Comparison of ENCODE assay signal across 10 cellular contexts in genomic region chr10:124728830-124729661, GRCh38. TPM values are rescaled to one million over a fixed set of nuclear protein-coding genes. Genes with fewer than 3 reads are reported as not detected.
DNase-seq lines count a peak whose midpoint lies in the region; ATAC-seq, FAIRE-seq and TF ChIP-seq lines count a peak whose summit lies in the region.
"Had no signal": no experiment of that assay in that cellular context is flagged by ENCODE, and none has a peak within 500 bp of the region (broad histone marks: within the 10 kb centered on the region; RNA-seq: fewer than 3 reads in every experiment).

No MANE protein-coding gene starts in this region.

- DNase-seq in AML-193 (lab: John Stamatoyannopoulos, UW), result peak; percentile 43 to 48
- no peak for DNase-seq in MM.1S
- no peak for DNase-seq in GM12878 (ENCODE audit: low read depth, low spot score)
- DNase-seq in naive thymus-derived CD8-positive, alpha-beta T cell, result no peak
- DNase-seq in frontal cortex (ENCODE audit: low spot score in 2 of 2), result no peak
- no peak for DNase-seq in stimulated activated CD4-positive, alpha-beta T cell treated with anti-CD3 and anti-CD28 coated beads, Interleukin-4, amount 100 ng/mL, for 4 hours
- DNase-seq in Ammon's horn (ENCODE audit: low spot score), result no peak
- no peak for DNase-seq in retina
- DNase-seq: Calu3 had no signal

- peaks cover 78% of the 10 kb centered on the region for H3K79me2 ChIP-seq in MM.1S (ENCODE audit: low read length)
- H3K79me2 ChIP-seq in GM12878 (ENCODE audit: control insufficient read depth, insufficient read depth, low read length), result peaks cover 33% of the 10 kb centered on the region

- no peaks in the 10 kb centered on the region for H3K9me3 Mint-ChIP-seq in naive thymus-derived CD8-positive, alpha-beta T cell

- BruUV-seq in GM12878 (replicated peaks; lab: Mats Ljungman, UMichigan), result no TSS peak

- H3K36me3 ChIP-seq in MM.1S (replicated peaks; ENCODE audit: insufficient read depth, low read length), result no peaks in the 10 kb centered on the region
- peaks cover 2 to 6% of the 10 kb centered on the region in 2 experiments; a peak in 2 of 4 replicates for H3K36me3 ChIP-seq in GM12878 (ENCODE audit: control insufficient read depth in 2 of 2, insufficient read depth in 2 of 2, low read length in 1 of 2)

- H3K4me2 ChIP-seq in MM.1S (ENCODE audit: low read depth, low read length) (peak overlapping the region; percentile 14; the same call in 1 of the 2 replicates), GM12878 (ENCODE audit: control insufficient read depth, insufficient read depth) (peak overlapping the region; percentile 40)

- H3F3A ChIP-seq in MM.1S (ENCODE audit: insufficient read depth, low read length), result peaks cover 27% of the 10 kb centered on the region

- SMC1A ChIA-PET in GM12878 (lab: Charles Lee; ENCODE audit: uncharacterized antibody, unreplicated experiment), result interaction anchor here (1.0 to 21.7 kb wide), 7 partner anchors 10 to 82 kb away, joined by 3 to 351 read pairs (median 6); no protein-coding TSS in a partner anchor

- no peak for TF ChIP-seq EP300 in GM12878 (IDR thresholded peaks at IDR 0.05; ENCODE audit: borderline replicate concordance in 1 of 2, control insufficient read depth in 1 of 2, low read depth in 2 of 2, low read length in 2 of 2)

- POLR2A ChIA-PET in GM12878 (lab: Charles Lee), result interaction anchor here (1.0 to 2.1 kb wide), 3 partner anchors 10 to 32 kb away, joined by 5 to 8 read pairs (median 8); no protein-coding TSS in a partner anchor
- POLR2A ChIA-PET in naive thymus-derived CD8-positive, alpha-beta T cell (lab: Charles Lee), result interaction anchor here (0.6 to 3.9 kb wide), 11 partner anchors 8 to 94 kb away, joined by 3 to 33 read pairs (median 3); no protein-coding TSS in a partner anchor

- TF ChIP-seq CTCF in MM.1S (IDR thresholded peaks at IDR 0.05; ENCODE audit: low read length), result no peak
- TF ChIP-seq CTCF in GM12878 (IDR thresholded peaks at IDR 0.05 in 2 of 3, conservative IDR thresholded peaks at IDR 0.05 in 1 of 3; ENCODE audit: control insufficient read depth in 2 of 3, extremely low read depth in 1 of 3, insufficient read depth in 1 of 3, low read depth in 3 of 3, low read length in 3 of 3), result no peak

- RAD21 ChIA-PET in GM12878 (lab: Charles Lee; ENCODE audit: unreplicated experiment), result interaction anchor here (1.2 to 5.2 kb wide), 5 partner anchors 10 to 40 kb away, joined by 3 to 51 read pairs (median 9); no protein-coding TSS in a partner anchor

- H3K27ac ChIP-seq in MM.1S (ENCODE audit: low read length) (peak overlapping the region; percentile 58; the same call in 1 of the 2 replicates), GM12878 (ENCODE audit: control insufficient read depth, insufficient read depth) (peak overlapping the region; percentile 47)

- CTCF ChIA-PET in GM12878 (lab: Yijun Ruan, JAX), result interaction anchor here (0.9 to 21.9 kb wide), 3 partner anchors 10 to 26 kb away, joined by 3 to 319 read pairs (median 14); no protein-coding TSS in a partner anchor

- ATAC-seq in GM12878, result no peak
- ATAC-seq in naive thymus-derived CD8-positive, alpha-beta T cell, result peak in 1 of 2 donors; percentile 19

- peaks cover 0 to 8% (median 0%) of the 10 kb centered on the region in 3 donors for H3K36me3 Mint-ChIP-seq in naive thymus-derived CD8-positive, alpha-beta T cell

- 16% methylated on average over 8 of the region's 8 CpGs for WGBS in GM12878 (ENCODE audit: insufficient coverage, insufficient replicate concordance, low lambda C conversion rate, missing lambda C conversion rate)

- H3K27ac Mint-ChIP-seq in naive thymus-derived CD8-positive, alpha-beta T cell, result peak overlapping the region; percentile 64 to 95 (median 93)

- TF ChIP-seq POLR2A in GM12878 (IDR thresholded peaks at IDR 0.05; ENCODE audit: low read depth, low read length), result no peak

- H3K4me3 ChIP-seq in MM.1S (ENCODE audit: low read length), result no peak overlapping the region
- no peak overlapping the region for H3K4me3 ChIP-seq in GM12878

- H2AFZ ChIP-seq in MM.1S (ENCODE audit: low read length), result no peak overlapping the region
- no peak overlapping the region for H2AFZ ChIP-seq in GM12878 (ENCODE audit: control insufficient read depth, low read depth, low read length)

- H3K27me3 Mint-ChIP-seq in naive thymus-derived CD8-positive, alpha-beta T cell, result no peaks in the 10 kb centered on the region

- FAIRE-seq in GM12878 (lab: Jason Lieb, UNC) (no peak), frontal cortex (lab: Jason Lieb, UNC) (no peak)
- FAIRE-seq: keratinocyte had no signal

- in situ Hi-C loops in GM12878 (cut with MboI), result loop anchor here (10.0 kb wide), 1 partner anchor 1334 kb away; no protein-coding TSS in a partner anchor

- H3K27me3 ChIP-seq in MM.1S (replicated peaks; ENCODE audit: insufficient read depth, low read length) (no peaks in the 10 kb centered on the region), GM12878 (replicated peaks in 1 of 2; ENCODE audit: control insufficient read depth in 2 of 2, insufficient read depth in 2 of 2, low read length in 1 of 2) (no peaks in the 10 kb centered on the region)

- no peaks in the 10 kb centered on the region for H3K9me2 ChIP-seq in MM.1S (replicated peaks; ENCODE audit: insufficient read depth, low read length)

- no peak for TF ChIP-seq RAD21 in GM12878 (IDR thresholded peaks at IDR 0.05; ENCODE audit: insufficient read depth, low read depth, low read length)

- peaks cover 30 to 100% (median 82%) of the 10 kb centered on the region in 4 donors for H3K4me1 Mint-ChIP-seq in naive thymus-derived CD8-positive, alpha-beta T cell

- H4K20me1 ChIP-seq in MM.1S (ENCODE audit: insufficient read depth, low read length) (no peaks in the 10 kb centered on the region), GM12878 (ENCODE audit: control insufficient read depth, insufficient read depth) (no peaks in the 10 kb centered on the region)

- H3K9ac ChIP-seq in MM.1S (ENCODE audit: low read length) (peak overlapping the region; percentile 6; the same call in 1 of the 2 replicates), GM12878 (ENCODE audit: control insufficient read depth, insufficient read depth, low read length) (no peak overlapping the region)

- intact Hi-C loops in GM12878 (cut with micrococcal nuclease; ENCODE audit: unreplicated experiment), result no loop called here

- H3K4me3 Mint-ChIP-seq in naive thymus-derived CD8-positive, alpha-beta T cell, result peak overlapping the region; percentile 48 to 83 (median 78)

- H3K4me1 ChIP-seq in MM.1S (ENCODE audit: low read length) (peaks cover 62% of the 10 kb centered on the region), GM12878 (ENCODE audit: control insufficient read depth, insufficient read depth, low read length) (peaks cover 62% of the 10 kb centered on the region)

- H3K9me3 ChIP-seq in MM.1S (replicated peaks; ENCODE audit: insufficient read depth, low read length) (no peaks in the 10 kb centered on the region), GM12878 (replicated peaks; ENCODE audit: control insufficient read depth, insufficient read depth, low read length) (no peaks in the 10 kb centered on the region)

TF ChIP-seq in GM12878, 131 proteins besides CTCF, POLR2A, EP300 and RAD21:
- no peak for TF ChIP-seq HDAC2 (IDR thresholded peaks at IDR 0.05)
- no peak for TF ChIP-seq BACH1 (IDR thresholded peaks at IDR 0.05; ENCODE audit: borderline replicate concordance)
- no peak for TF ChIP-seq CREB1 (IDR thresholded peaks at IDR 0.05; ENCODE audit: low read depth)
- no peak for TF ChIP-seq FOXK2 (IDR thresholded peaks at IDR 0.05)
- no peak for TF ChIP-seq CBX5 (IDR thresholded peaks at IDR 0.05; ENCODE audit: low read depth)
- no peak for TF ChIP-seq ZSCAN29 (IDR thresholded peaks at IDR 0.05)

RNA-seq across cellular contexts. Expression of gene FAM53B, which starts 15.1 kb away (rescaled TPM):
- total RNA-seq in GM12878 (2013; cell fraction: nucleolus; rRNA removed), result 50.5 and 56.5 TPM in 2 replicates
- total RNA-seq in GM12878 (2014; rRNA removed) (20.6 and 26.3 TPM in 2 replicates), GM12878 (2014; rRNA removed; fragmentation: Illumina TruSeq; extraction: Trizol) (9.8 and 12.2 TPM in 2 replicates), GM12878 (2021) (25.2 and 26.1 TPM in 2 replicates), frontal cortex (23.2 TPM)
- 3.7 TPM for polyA plus RNA-seq in GM12878 (2011; ENCODE audit: low read depth)
- polyA plus RNA-seq in GM12878 (2011; rRNA removed) (6.3 and 8.6 TPM in 2 replicates), GM12878 (2014; fragmentation: Illumina TruSeq; extraction: Trizol) (2.7 and 6.5 TPM in 2 replicates), GM12878 (2014; fragmentation: Nextera tagmentation; extraction: Ambion mirVana) (under 1 TPM; 0.05 to 0.16 TPM), GM12878 (2014; rRNA removed) (14.8 and 15.6 TPM in 2 replicates), GM12878 (2016; fragmentation: Nextera tagmentation; extraction: Ambion mirVana) (1 to 10 TPM; 4.9 to 7.7 TPM)
- 10.5 and 14.4 TPM in 2 replicates for polyA plus RNA-seq in GM12878 (2011; cell fraction: cytosol; rRNA removed)
- 14.4 and 19.5 TPM in 2 replicates for polyA plus RNA-seq in GM12878 (2011; cell fraction: nucleus; rRNA removed)
- polyA plus RNA-seq in GM12878 (2012), result 7.8 and 8.4 TPM in 2 replicates
- 15.6 and 28.6 TPM in 2 replicates for polyA minus RNA-seq in GM12878 (2011; rRNA and poly(A)+ RNA removed)
- polyA minus RNA-seq in GM12878 (2011; cell fraction: cytosol; rRNA and poly(A)+ RNA removed), result 13.3 and 14.2 TPM in 2 replicates
- 11.6 and 25.5 TPM in 2 replicates for polyA minus RNA-seq in GM12878 (2011; cell fraction: nucleus; rRNA and poly(A)+ RNA removed)
- 10 to 100 TPM; 22.2 to 23.2 TPM for total RNA-seq in naive thymus-derived CD8-positive, alpha-beta T cell
- polyA plus RNA-seq in naive thymus-derived CD8-positive, alpha-beta T cell, result 10 to 100 TPM in 2 of 3 donors, 1 to 10 TPM in 1; 2.4 to 15.1 (median 11.9) TPM

Comparison
In these comparisons a context has a peak if more than half of its experiments do, and no peak if none do; other contexts are left out.
1. DNase-seq: peak in AML-193 (2 of 2); none in MM.1S (single experiment), GM12878 (single experiment), naive thymus-derived CD8-positive, alpha-beta T cell (0 of 10), frontal cortex (0 of 2), stimulated activated CD4-positive, alpha-beta T cell treated with anti-CD3 and anti-CD28 coated beads, Interleukin-4, amount 100 ng/mL, for 4 hours (0 of 2), Ammon's horn (single experiment) and retina (single experiment).